In the genomic region with DNA sequence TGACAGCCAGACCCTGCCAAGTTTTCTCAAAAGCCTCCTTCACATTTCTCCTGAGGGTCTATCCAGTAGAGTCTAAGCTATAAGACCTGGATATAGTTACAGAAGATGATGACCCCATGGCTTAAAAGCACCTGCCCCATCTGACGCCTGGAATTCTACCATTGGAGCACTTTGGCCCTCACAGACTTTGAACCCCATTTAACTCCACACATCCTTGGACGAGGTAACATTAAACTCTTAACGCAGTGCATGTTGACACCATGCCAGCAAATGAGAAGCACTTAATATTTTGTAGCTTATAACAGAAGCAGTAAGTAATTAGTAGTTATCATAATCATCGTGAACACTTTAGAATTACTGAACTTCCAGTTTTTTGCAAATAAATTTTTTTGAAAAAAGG, we compare ENCODE assay signal across 25 cellular contexts.
"Had no signal": no experiment of that assay in that cellular context is flagged by ENCODE, and none has a peak within 500 bp of the region (broad histone marks: within the 10 kb centered on the region; RNA-seq: fewer than 3 reads in every experiment).

No MANE protein-coding gene starts in this region.

- H3K27ac Mint-ChIP-seq: dendritic cell treated with granulocyte-macrophage colony-stimulating factor and Interleukin-4, amounts not matched to agents 40 ng/mL and 50 ng/mL, for 4 days; endodermal cell; immature natural killer cell; neural progenitor cell; T-helper 2 cell treated with Interferon-gamma antibody and Interleukin-4, amounts not matched to agents 5 μg/mL and 100 μg/mL, for 36 hours had no signal

- H3K27me3 Mint-ChIP-seq: central memory CD8-positive, alpha-beta T cell; naive thymus-derived CD4-positive, alpha-beta T cell had no signal

- H3K4me3 Mint-ChIP-seq: central memory CD8-positive, alpha-beta T cell; dendritic cell treated with granulocyte-macrophage colony-stimulating factor and Interleukin-4, amounts not matched to agents 40 ng/mL and 50 ng/mL, for 4 days; endodermal cell; immature natural killer cell; naive thymus-derived CD4-positive, alpha-beta T cell; neural progenitor cell; T-helper 2 cell treated with Interferon-gamma antibody and Interleukin-4, amounts not matched to agents 5 μg/mL and 100 μg/mL, for 36 hours had no signal

- H3K36me3 Mint-ChIP-seq: neural progenitor cell had no signal

- ATAC-seq: esophagus mucosa; foreskin keratinocyte; heart left ventricle; naive thymus-derived CD4-positive, alpha-beta T cell; psoas muscle had no signal

- DNase-seq: activated CD4-positive, alpha-beta T cell treated with anti-CD3 and anti-CD28 coated beads, Interleukin-2, amount 50 U/mL, for 1 hour; activated effector memory CD4-positive, alpha-beta T cell treated with Interleukin-2 at 50 U/mL for 16 hours; activated naive CD4-positive, alpha-beta T cell treated with anti-CD3 and anti-CD28 coated beads, Interleukin-2, amount 50 U/mL, for 16 hours; activated T-cell treated with anti-CD3 and anti-CD28 coated beads, Interleukin-2, amount 50 U/mL, for 1 hour; anterior cingulate cortex; endodermal cell; foreskin keratinocyte; heart left ventricle; kidney; midbrain; naive thymus-derived CD4-positive, alpha-beta T cell; occipital lobe; psoas muscle; SJCRH30; stimulated activated CD4-positive, alpha-beta T cell treated with anti-CD3 and anti-CD28 coated beads, Interleukin-15, amount 100 ng/mL, for 24 hours; stimulated activated CD4-positive, alpha-beta T cell treated with anti-CD3 and anti-CD28 coated beads, Interleukin-2, amount 100 ng/mL, for 24 hours; stimulated activated naive CD4-positive, alpha-beta T cell treated with Interleukin-2 at 50 U/mL for 16 hours; trophoblast cell; uterus had no signal

- H3K9me3 Mint-ChIP-seq: central memory CD8-positive, alpha-beta T cell; dendritic cell treated with granulocyte-macrophage colony-stimulating factor and Interleukin-4, amounts not matched to agents 40 ng/mL and 50 ng/mL, for 4 days; endodermal cell; immature natural killer cell; naive thymus-derived CD4-positive, alpha-beta T cell; neural progenitor cell; T-helper 2 cell treated with Interferon-gamma antibody and Interleukin-4, amounts not matched to agents 5 μg/mL and 100 μg/mL, for 36 hours had no signal
